Comparison of ENCODE assay signal across 32 cellular contexts in the genomic region with DNA sequence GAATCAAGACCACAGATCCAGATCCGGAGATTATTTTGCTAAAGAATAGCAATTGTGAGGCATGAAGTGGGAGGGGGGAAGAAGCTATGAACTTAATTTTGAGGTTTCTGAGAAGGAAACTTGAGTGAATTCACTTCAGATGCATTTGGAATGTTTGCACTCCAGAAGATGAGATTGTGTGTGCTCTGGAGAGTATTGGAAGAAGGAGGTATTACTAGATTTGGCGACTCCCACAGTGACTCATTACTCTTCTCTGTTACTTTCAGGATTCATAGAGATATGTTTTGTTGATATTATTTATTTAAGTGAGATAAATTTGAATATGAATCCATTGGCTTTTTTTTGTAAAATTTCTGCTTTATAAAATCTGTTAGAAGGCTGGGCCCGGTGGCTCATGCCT.
A peak's percentile ranks its signal among the peaks of the same experiment; 100 is the strongest.
DNase-seq lines count a peak whose midpoint lies in the region; ATAC-seq, FAIRE-seq and TF ChIP-seq lines count a peak whose summit lies in the region.
"Had no signal": no experiment of that assay in that cellular context is flagged by ENCODE, and none has a peak within 500 bp of the region (broad histone marks: within the 10 kb centered on the region; RNA-seq: fewer than 3 reads in every experiment).

No MANE protein-coding gene starts in this region.

- H3K79me2 ChIP-seq in PC-3 (ENCODE audit: low read length): no peaks in the 10 kb centered on the region

- WGBS in right cardiac atrium: 85% methylated on average over 3 of the region's 3 CpGs

- H3K4me2 ChIP-seq in PC-3 (ENCODE audit: low read length): no peak overlapping the region
- H3K4me2 ChIP-seq: A549; BLaER1; BLaER1 treated with 17β-estradiol and CSF1 and Interleukin-3, amounts not matched to agents 10 nM and 100 nM had no signal

- H3K4me1 ChIP-seq in PC-3 (ENCODE audit: insufficient read depth, low read length) (no peaks in the 10 kb centered on the region), right cardiac atrium (ENCODE audit: control insufficient read depth, insufficient read depth, low read length) (no peaks in the 10 kb centered on the region)
- H3K4me1 ChIP-seq: A549; BE2C; BLaER1; BLaER1 treated with 17β-estradiol and CSF1 and Interleukin-3, amounts not matched to agents 10 nM and 100 nM; Caco-2 had no signal

- H3K36me3 ChIP-seq in PC-3 (ENCODE audit: low read depth, low read length) (no peaks in the 10 kb centered on the region), bronchial epithelial cell (ENCODE audit: control insufficient read depth, insufficient read depth, low read length) (no peaks in the 10 kb centered on the region)
- H3K36me3 ChIP-seq: BE2C; BLaER1; BLaER1 treated with 17β-estradiol and CSF1 and Interleukin-3, amounts not matched to agents 10 nM and 100 nM had no signal

- H3K9me2 ChIP-seq in PC-3 (replicated peaks; ENCODE audit: low read length): peaks cover 4% of the 10 kb centered on the region; the same call in 1 of the 2 replicates

- H3K4me3 ChIP-seq in PC-3 (ENCODE audit: low read length) (no peak overlapping the region), bronchial epithelial cell (ENCODE audit: low read depth, low read length) (no peak overlapping the region), right cardiac atrium (ENCODE audit: low read length) (no peak overlapping the region)
- H3K4me3 ChIP-seq: A549; BLaER1; BLaER1 treated with 17β-estradiol and CSF1 and Interleukin-3, amounts not matched to agents 10 nM and 100 nM had no signal

- no peaks in the 10 kb centered on the region for H3K36me3 Mint-ChIP-seq in type B pancreatic cell
- H3K36me3 Mint-ChIP-seq: CD14-positive monocyte; CD4-positive, alpha-beta memory T cell; CD4-positive, CD25-positive, alpha-beta regulatory T cell; CD8-positive, alpha-beta memory T cell; CD8-positive, alpha-beta T cell had no signal

- BruUV-seq in PC-3 (replicated peaks; lab: Mats Ljungman, UMichigan): no TSS peak

- no peak for FAIRE-seq in bronchial epithelial cell (lab: Jason Lieb, UNC)
- FAIRE-seq: A549, D721Med had no signal

- no peaks in the 10 kb centered on the region for H3K4me1 Mint-ChIP-seq in type B pancreatic cell (ENCODE audit: unreplicated experiment)
- H3K4me1 Mint-ChIP-seq: B cell; CD14-positive monocyte; CD4-positive, alpha-beta memory T cell; CD8-positive, alpha-beta memory T cell had no signal

- intact Hi-C loops in PC-3 (cut with micrococcal nuclease) (no loop called here), right cardiac atrium (cut with DNase I) (no loop called here)

- no peaks in the 10 kb centered on the region for H3F3A ChIP-seq in PC-3 (ENCODE audit: low read length, unreplicated experiment)

- POLR2A ChIA-PET in PC-3 (lab: Charles Lee; ENCODE audit: unreplicated experiment): no interaction called here

- H3K4me3 Mint-ChIP-seq in type B pancreatic cell: no peak overlapping the region
- H3K4me3 Mint-ChIP-seq: B cell; CD14-positive monocyte; CD4-positive, alpha-beta memory T cell; CD4-positive, alpha-beta T cell; CD4-positive, CD25-positive, alpha-beta regulatory T cell; CD8-positive, alpha-beta memory T cell; CD8-positive, alpha-beta T cell had no signal

- no peaks in the 10 kb centered on the region for H3K27me3 Mint-ChIP-seq in type B pancreatic cell
- H3K27me3 Mint-ChIP-seq: B cell; CD4-positive, alpha-beta memory T cell; CD4-positive, alpha-beta T cell; CD4-positive, CD25-positive, alpha-beta regulatory T cell; CD8-positive, alpha-beta memory T cell had no signal

- peak; percentile 57 for DNase-seq in PC-3
- DNase-seq in bronchial epithelial cell (ENCODE audit: low read depth): peak; percentile 4
- no peak for DNase-seq in type B pancreatic cell (ENCODE audit: extremely low spot score, unreplicated experiment)
- DNase-seq in right cardiac atrium: no peak
- DNase-seq: 8988T; ACHN; AML-193; BE2C; C1 segment of cervical spinal cord; Caco-2; Calu3; CD4-positive, alpha-beta memory T cell; CD4-positive, alpha-beta T cell; CD4-positive, CD25-positive, alpha-beta regulatory T cell; CD8-positive, alpha-beta memory T cell; CD8-positive, alpha-beta T cell; COR-L47; DMS 273 treated with DMSO at 0.1 percent for 48 hours; DMS153; DMS53; DMS79; DMS79 treated with DMSO at 0.1 percent for 48 hours; DND-41; EL had no signal

- H4K20me1 ChIP-seq in PC-3 (ENCODE audit: low read length): no peaks in the 10 kb centered on the region
- H4K20me1 ChIP-seq: BLaER1; BLaER1 treated with 17β-estradiol and CSF1 and Interleukin-3, amounts not matched to agents 10 nM and 100 nM had no signal

- H3K27me3 ChIP-seq in PC-3 (ENCODE audit: low read length): peaks cover 8% of the 10 kb centered on the region
- H3K27me3 ChIP-seq in bronchial epithelial cell (ENCODE audit: control insufficient read depth, insufficient read depth, low read length): no peaks in the 10 kb centered on the region
- H3K27me3 ChIP-seq in right cardiac atrium (ENCODE audit: control insufficient read depth, insufficient read depth): no peaks in the 10 kb centered on the region
- H3K27me3 ChIP-seq: BE2C; BLaER1; BLaER1 treated with 17β-estradiol and CSF1 and Interleukin-3, amounts not matched to agents 10 nM and 100 nM had no signal

- no peaks in the 10 kb centered on the region for H3K9me3 Mint-ChIP-seq in type B pancreatic cell

- H3K27ac ChIP-seq in PC-3 (ENCODE audit: low read length) (no peak overlapping the region), right cardiac atrium (ENCODE audit: low read length) (no peak overlapping the region)
- H3K27ac ChIP-seq: 22Rv1; A549; BLaER1; BLaER1 treated with 17β-estradiol and CSF1 and Interleukin-3, amounts not matched to agents 10 nM and 100 nM; C4-2B had no signal

- ATAC-seq in PC-3 (peak; percentile 76), right cardiac atrium (no peak)
- ATAC-seq: CD8-positive, alpha-beta T cell had no signal

- CTCF ChIA-PET in PC-3 (lab: Charles Lee): no interaction called here

- no peak for TF ChIP-seq CTCF in PC-3 (conservative IDR thresholded peaks at IDR 0.05; ENCODE audit: low read depth, low read length)
- TF ChIP-seq CTCF in bronchial epithelial cell (IDR thresholded peaks at IDR 0.05; ENCODE audit: insufficient read depth, low read length, severe bottlenecking): no peak
- no peak for TF ChIP-seq CTCF in type B pancreatic cell (conservative IDR thresholded peaks at IDR 0.05)

- H2AFZ ChIP-seq in PC-3 (ENCODE audit: low read length): no peak overlapping the region

- no peak overlapping the region for H3K9ac ChIP-seq in PC-3 (ENCODE audit: low read length)
- H3K9ac ChIP-seq: BLaER1; BLaER1 treated with 17β-estradiol and CSF1 and Interleukin-3, amounts not matched to agents 10 nM and 100 nM had no signal

- H3K9me3 ChIP-seq in PC-3 (ENCODE audit: low read length) (no peaks in the 10 kb centered on the region), right cardiac atrium (ENCODE audit: control insufficient read depth, low read length) (no peaks in the 10 kb centered on the region)
- H3K9me3 ChIP-seq: BE2C; BLaER1; BLaER1 treated with 17β-estradiol and CSF1 and Interleukin-3, amounts not matched to agents 10 nM and 100 nM; Caco-2 had no signal

- H3K27ac Mint-ChIP-seq in type B pancreatic cell: no peak overlapping the region
- H3K27ac Mint-ChIP-seq: B cell; CD14-positive monocyte; CD4-positive, alpha-beta memory T cell; CD4-positive, alpha-beta T cell; CD4-positive, CD25-positive, alpha-beta regulatory T cell; CD8-positive, alpha-beta memory T cell; CD8-positive, alpha-beta T cell had no signal

Comparison
In these comparisons a context has a peak if more than half of its experiments do, and no peak if none do; other contexts are left out.
1. DNase-seq: peak in PC-3 (single experiment) and bronchial epithelial cell (single experiment); none in type B pancreatic cell (single experiment) and right cardiac atrium (0 of 3).